ENCODE assay signal across 1 cellular context in genomic region chr17:29918922-29919856, GRCh38.
TF ChIP-seq lines count a peak whose summit lies in the region.

No MANE protein-coding gene starts in this region.

TF ChIP-seq in GM12878, 131 proteins besides CTCF, POLR2A, EP300 and RAD21 (continued from another document):
- TF ChIP-seq IRF4 (IDR thresholded peaks at IDR 0.05; ENCODE audit: low read depth, low read length) (no peak), MYB (IDR thresholded peaks at IDR 0.05; ENCODE audit: borderline replicate concordance, low read depth, low read length) (no peak)
- TF ChIP-seq, protein P1, sequence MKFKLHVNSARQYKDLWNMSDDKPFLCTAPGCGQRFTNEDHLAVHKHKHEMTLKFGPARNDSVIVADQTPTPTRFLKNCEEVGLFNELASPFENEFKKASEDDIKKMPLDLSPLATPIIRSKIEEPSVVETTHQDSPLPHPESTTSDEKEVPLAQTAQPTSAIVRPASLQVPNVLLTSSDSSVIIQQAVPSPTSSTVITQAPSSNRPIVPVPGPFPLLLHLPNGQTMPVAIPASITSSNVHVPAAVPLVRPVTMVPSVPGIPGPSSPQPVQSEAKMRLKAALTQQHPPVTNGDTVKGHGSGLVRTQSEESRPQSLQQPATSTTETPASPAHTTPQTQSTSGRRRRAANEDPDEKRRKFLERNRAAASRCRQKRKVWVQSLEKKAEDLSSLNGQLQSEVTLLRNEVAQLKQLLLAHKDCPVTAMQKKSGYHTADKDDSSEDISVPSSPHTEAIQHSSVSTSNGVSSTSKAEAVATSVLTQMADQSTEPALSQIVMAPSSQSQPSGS (IDR thresholded peaks at IDR 0.05; ENCODE audit: low read length): no peak
